33 cellular contexts compared by ENCODE assay signal in the genomic region with DNA sequence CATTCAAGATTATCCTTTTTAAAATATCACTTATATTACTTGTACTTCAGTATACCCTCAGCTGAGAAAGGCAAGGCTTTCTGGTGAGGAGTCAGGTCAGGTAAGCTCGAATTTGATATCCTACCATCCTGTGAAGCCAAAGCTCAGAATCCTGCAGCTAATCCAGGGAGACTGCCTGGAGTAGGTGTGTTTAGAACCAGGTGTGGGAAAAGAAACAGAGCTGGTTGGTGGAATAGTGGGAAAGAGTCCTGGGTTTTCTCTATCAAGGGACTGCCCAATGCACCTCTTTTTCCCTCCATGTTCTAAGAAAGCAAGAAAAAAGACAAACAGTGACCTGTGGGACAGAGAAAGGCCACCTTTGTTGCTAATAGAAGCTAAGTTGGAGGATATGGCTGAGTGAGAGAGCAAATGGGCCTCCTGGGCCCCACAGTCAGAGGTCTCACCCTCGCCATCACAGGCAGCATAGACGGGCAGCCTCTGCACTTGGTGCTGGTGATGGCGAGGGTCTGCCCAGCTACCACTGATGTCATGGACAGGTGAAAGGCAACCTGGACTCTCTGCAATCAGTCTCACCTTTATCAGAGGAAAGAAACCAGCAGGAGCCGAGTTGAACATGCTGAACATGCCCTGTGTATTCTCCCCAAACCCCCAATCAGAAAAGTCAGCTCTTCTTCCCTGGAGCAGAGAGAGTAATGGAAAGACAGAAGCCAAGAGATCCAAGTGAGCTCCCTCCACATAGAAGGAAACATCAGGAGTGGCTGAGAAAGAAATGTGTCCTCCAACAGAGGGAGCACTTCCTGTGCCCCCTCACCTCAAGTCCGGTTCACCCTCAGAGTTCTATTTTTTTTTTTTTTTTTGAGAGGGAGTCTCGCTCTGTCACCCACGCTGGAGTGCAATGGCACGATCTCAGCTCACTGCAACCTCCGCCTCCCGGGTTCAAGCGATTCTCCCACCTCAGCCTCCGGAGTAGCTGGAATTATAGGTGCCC.
DNase-seq lines count a peak whose midpoint lies in the region; ATAC-seq, FAIRE-seq and TF ChIP-seq lines count a peak whose summit lies in the region.
"Had no signal": no experiment of that assay in that cellular context is flagged by ENCODE, and none has a peak within 500 bp of the region (broad histone marks: within the 10 kb centered on the region; RNA-seq: fewer than 3 reads in every experiment).

No MANE protein-coding gene starts in this region.

- H2BK12ac ChIP-seq in H9 (ENCODE audit: insufficient read length, low read depth, low read length): no peak overlapping the region

- no peaks in the 10 kb centered on the region for H3K23me2 ChIP-seq in H9 (ENCODE audit: insufficient read length, low read depth, low read length, poor library complexity, severe bottlenecking)

- no peak overlapping the region for H2BK120ac ChIP-seq in H9 (ENCODE audit: low read depth, low read length, poor library complexity, severe bottlenecking)
- no peak overlapping the region for H2BK120ac ChIP-seq in mesendoderm (ENCODE audit: low read depth, low read length)

- H4K91ac ChIP-seq in H9 (ENCODE audit: insufficient read length, low read depth, low read length): no peak overlapping the region

- H3K4me2 ChIP-seq in DND-41 (ENCODE audit: insufficient read depth, low read length): no peak overlapping the region
- no peak overlapping the region for H3K4me2 ChIP-seq in H9 (ENCODE audit: insufficient read depth, insufficient read length, low read length)
- no peak overlapping the region for H3K4me2 ChIP-seq in K562 (ENCODE audit: insufficient read depth, low read length)
- no peak overlapping the region for H3K4me2 ChIP-seq in mesendoderm (ENCODE audit: low read length)

- H3K79me1 ChIP-seq in H9 (ENCODE audit: insufficient read depth, low read depth, low read length, poor library complexity, severe bottlenecking) (no peaks in the 10 kb centered on the region), mesendoderm (ENCODE audit: low read length) (no peaks in the 10 kb centered on the region)

- POLR2A ChIA-PET in K562 (lab: Yijun Ruan, JAX): no interaction called here

- no peak for FAIRE-seq in K562 (lab: Jason Lieb, UNC)
- FAIRE-seq: GM12878, H54 had no signal

- in situ Hi-C loops in K562 (cut with MboI): no loop called here

- no peak overlapping the region for H2AFZ ChIP-seq in DND-41 (ENCODE audit: low read depth, low read length)
- H2AFZ ChIP-seq in H9 (ENCODE audit: low read length): no peak overlapping the region
- no peak overlapping the region for H2AFZ ChIP-seq in K562 (ENCODE audit: low read depth, low read length)

- H3K9me3 Mint-ChIP-seq in H9: no peaks in the 10 kb centered on the region
- no peaks in the 10 kb centered on the region for H3K9me3 Mint-ChIP-seq in activated CD4-positive, alpha-beta T cell treated with anti-CD3 and anti-CD28 coated beads, Interleukin-2, amount 10 ng/mL, durations not matched to agents 24 days and 14 days
- H3K9me3 Mint-ChIP-seq: activated B cell treated with CpG ODN at 0.5 μM for 24 hours; activated T-cell treated with anti-CD3 and anti-CD28 coated beads, Interleukin-2, amount 50 U/mL, for 4 hours; stimulated activated naive CD8-positive, alpha-beta T cell treated with anti-CD3 and anti-CD28 coated beads, Interleukin-15, Interleukin-2, amounts not matched to agents 100 ng/mL and 50 ng/mL, for 24 hours had no signal

- no peaks in the 10 kb centered on the region for H3K4me1 ChIP-seq in DND-41 (ENCODE audit: insufficient read depth, low read length)
- H3K4me1 ChIP-seq in H9 (ENCODE audit: insufficient read depth, low read length): no peaks in the 10 kb centered on the region
- peaks cover 0 to 7% of the 10 kb centered on the region in 2 experiments; a peak in 1 of 5 replicates for H3K4me1 ChIP-seq in K562 (replicated peaks in 1 of 2; ENCODE audit: control insufficient read depth in 2 of 2, insufficient read depth in 2 of 2, low read length in 2 of 2)
- no peaks in the 10 kb centered on the region for H3K4me1 ChIP-seq in mesendoderm (ENCODE audit: control insufficient read depth, low read depth, low read length)
- H3K4me1 ChIP-seq: testis had no signal

- intact Hi-C loops in K562 (cut with micrococcal nuclease): no loop called here
- intact Hi-C loops in activated CD4-positive, alpha-beta T cell treated with anti-CD3 and anti-CD28 coated beads, Interleukin-2, amount 10 ng/mL, durations not matched to agents 24 days and 14 days (cut with micrococcal nuclease): no loop called here

- H3K27ac Mint-ChIP-seq in H9: no peak overlapping the region; a peak in 1 of 7 replicates
- no peak overlapping the region for H3K27ac Mint-ChIP-seq in activated CD4-positive, alpha-beta T cell treated with anti-CD3 and anti-CD28 coated beads, Interleukin-2, amount 10 ng/mL, durations not matched to agents 24 days and 14 days
- H3K27ac Mint-ChIP-seq: activated B cell treated with CpG ODN at 0.5 μM for 24 hours; activated CD8-positive, alpha-beta memory T cell treated with anti-CD3 and anti-CD28 coated beads, Interleukin-2, amount 10 ng/mL, durations not matched to agents 7 days and 5 days; stimulated activated naive CD8-positive, alpha-beta T cell treated with anti-CD3 and anti-CD28 coated beads, Interleukin-15, Interleukin-2, amounts not matched to agents 100 ng/mL and 50 ng/mL, for 24 hours had no signal

- H3K27ac ChIP-seq in DND-41 (ENCODE audit: low read length) (no peak overlapping the region), H9 (ENCODE audit: insufficient read length, low read depth, low read length) (no peak overlapping the region), K562 (ENCODE audit: extremely low read depth, low read depth, low read length) (no peak overlapping the region), mesendoderm (ENCODE audit: low read depth, low read length) (no peak overlapping the region)
- H3K27ac ChIP-seq: coronary artery, heart left ventricle, testis had no signal

- no peak overlapping the region for H3T11ph ChIP-seq in H9 (ENCODE audit: low read length)

- H2BK15ac ChIP-seq in H9 (ENCODE audit: low read depth, low read length): no peak overlapping the region
- H2BK15ac ChIP-seq in mesendoderm (replicated peaks; ENCODE audit: low read depth): no peak overlapping the region

- H3K27me3 ChIP-seq in DND-41 (ENCODE audit: insufficient read depth, low read length, poor library complexity): peaks cover 8% of the 10 kb centered on the region
- H3K27me3 ChIP-seq in H9 (ENCODE audit: insufficient read depth, low read length): no peaks in the 10 kb centered on the region
- H3K27me3 ChIP-seq in K562 (ENCODE audit: control insufficient read depth in 2 of 2, insufficient read depth in 2 of 2, low read length in 2 of 2): no peaks in the 10 kb centered on the region; a peak in 1 of 5 replicates
- H3K27me3 ChIP-seq in mesendoderm (ENCODE audit: insufficient read depth, low read length, poor library complexity): no peaks in the 10 kb centered on the region
- H3K27me3 ChIP-seq: testis had no signal

- H3K27me3 Mint-ChIP-seq in H9 (ENCODE audit: low read depth): no peaks in the 10 kb centered on the region; the same call in 1 of the 2 replicates
- no peaks in the 10 kb centered on the region for H3K27me3 Mint-ChIP-seq in activated CD4-positive, alpha-beta T cell treated with anti-CD3 and anti-CD28 coated beads, Interleukin-2, amount 10 ng/mL, durations not matched to agents 24 days and 14 days
- H3K27me3 Mint-ChIP-seq: activated CD8-positive, alpha-beta memory T cell treated with anti-CD3 and anti-CD28 coated beads, Interleukin-2, amount 10 ng/mL, durations not matched to agents 7 days and 5 days had no signal

- H2AK5ac ChIP-seq in H9 (ENCODE audit: insufficient read length, low read length) (no peak overlapping the region), mesendoderm (ENCODE audit: low read length) (no peak overlapping the region)

- H3K18ac ChIP-seq in H9 (ENCODE audit: insufficient read length, low read depth, low read length): no peak overlapping the region
- no peak overlapping the region for H3K18ac ChIP-seq in mesendoderm (ENCODE audit: low read length)

- TF ChIP-seq RAD21 in K562 (CRISPR knock-in tag; conservative IDR thresholded peaks at IDR 0.05 in 1 of 2, IDR thresholded peaks at IDR 0.05 in 1 of 2): no peak

- no peak overlapping the region for H2BK20ac ChIP-seq in H9 (ENCODE audit: low read depth, low read length, poor library complexity, severe bottlenecking)

- no TSS peak for BruUV-seq in K562 (replicated peaks; lab: Mats Ljungman, UMichigan)

- H4K5ac ChIP-seq in H9 (ENCODE audit: insufficient read length, low read depth, low read length) (no peak overlapping the region), mesendoderm (ENCODE audit: low read length) (no peak overlapping the region)

- H3K9ac ChIP-seq in DND-41 (ENCODE audit: low read depth, low read length) (no peak overlapping the region), H9 (ENCODE audit: extremely low read depth, insufficient read length, low read length) (no peak overlapping the region), K562 (ENCODE audit: insufficient read depth in 1 of 2, low read depth in 2 of 2, low read length in 2 of 2) (no peak overlapping the region), mesendoderm (ENCODE audit: low read length) (no peak overlapping the region)

- ATAC-seq in DND-41 (ENCODE audit: insufficient read depth, low read depth) (no peak), K562 (peak; percentile 53; the same call in 2 of the 3 replicates)
- ATAC-seq: activated CD8-positive, alpha-beta memory T cell treated with anti-CD3 and anti-CD28 coated beads, Interleukin-2, amount 10 ng/mL, durations not matched to agents 7 days and 5 days; activated T-cell treated with anti-CD3 and anti-CD28 coated beads, Interleukin-2, amount 50 U/mL, for 4 hours; GM12878; heart left ventricle; right cardiac atrium had no signal

- H3K79me2 ChIP-seq in DND-41 (ENCODE audit: insufficient read depth, low read length): no peaks in the 10 kb centered on the region
- H3K79me2 ChIP-seq in H9 (ENCODE audit: insufficient read depth, low read length): no peaks in the 10 kb centered on the region
- no peaks in the 10 kb centered on the region for H3K79me2 ChIP-seq in K562 (ENCODE audit: control insufficient read depth, insufficient read depth, low read length)
- no peaks in the 10 kb centered on the region for H3K79me2 ChIP-seq in mesendoderm (ENCODE audit: control insufficient read depth, insufficient read depth, low read length)

- H3K56ac ChIP-seq in H9 (ENCODE audit: insufficient read length, low read depth, low read length) (no peak overlapping the region), mesendoderm (ENCODE audit: low read length) (no peak overlapping the region)

- no peak for TF ChIP-seq POLR2A in K562 (conservative IDR thresholded peaks at IDR 0.05)

- H3K9me1 ChIP-seq in K562 (ENCODE audit: control insufficient read depth, insufficient read depth, low read length): no peaks in the 10 kb centered on the region

- H2BK5ac ChIP-seq in H9 (ENCODE audit: insufficient read length, low read length) (no peak overlapping the region), mesendoderm (ENCODE audit: low read length) (no peak overlapping the region)

- H3K14ac ChIP-seq in H9 (ENCODE audit: insufficient read depth, low read length): no peak overlapping the region

- H3K36me3 Mint-ChIP-seq in H9 (ENCODE audit: insufficient read depth in 1 of 3, low read depth in 3 of 3): no peaks in the 10 kb centered on the region
- no peaks in the 10 kb centered on the region for H3K36me3 Mint-ChIP-seq in activated CD4-positive, alpha-beta T cell treated with anti-CD3 and anti-CD28 coated beads, Interleukin-2, amount 10 ng/mL, durations not matched to agents 24 days and 14 days (ENCODE audit: low read depth)
- H3K36me3 Mint-ChIP-seq: activated CD8-positive, alpha-beta memory T cell treated with anti-CD3 and anti-CD28 coated beads, Interleukin-2, amount 10 ng/mL, durations not matched to agents 7 days and 5 days had no signal

- WGBS in H9 (ENCODE audit: extremely low coverage, insufficient read length, low lambda C conversion rate): no CpG with 5 or more reads among the region's 13 CpGs
- 1% methylated on average over 9 of the region's 13 CpGs for WGBS in K562 (ENCODE audit: insufficient coverage, low coverage, missing lambda C conversion rate)
- WGBS in mesendoderm (ENCODE audit: extremely low coverage, insufficient coverage, low lambda C conversion rate): no CpG with 5 or more reads among the region's 13 CpGs

- no peaks in the 10 kb centered on the region for H3K4me1 Mint-ChIP-seq in H9
- H3K4me1 Mint-ChIP-seq in activated CD4-positive, alpha-beta T cell treated with anti-CD3 and anti-CD28 coated beads, Interleukin-2, amount 10 ng/mL, durations not matched to agents 24 days and 14 days: no peaks in the 10 kb centered on the region
- H3K4me1 Mint-ChIP-seq: activated B cell treated with CpG ODN at 0.5 μM for 24 hours; activated CD8-positive, alpha-beta memory T cell treated with anti-CD3 and anti-CD28 coated beads, Interleukin-2, amount 10 ng/mL, durations not matched to agents 7 days and 5 days had no signal

- CTCF ChIA-PET in K562 (lab: Yijun Ruan, JAX; ENCODE audit: low intra/inter-chr PET ratio): no interaction called here

- TF ChIP-seq CTCF in DND-41 (IDR thresholded peaks at IDR 0.05; ENCODE audit: borderline replicate concordance, extremely low read depth, low read length, poor library complexity, severe bottlenecking) (peak; percentile 13), H9 (conservative IDR thresholded peaks at IDR 0.05) (peak; percentile 61), K562 (IDR thresholded peaks at IDR 0.05 in 2 of 3, conservative IDR thresholded peaks at IDR 0.05 in 1 of 3; ENCODE audit: insufficient read depth in 2 of 3, low read depth in 1 of 3, low read length in 3 of 3) (peak in 1 of 3 experiments; percentile 18; a peak in 1 of 6 replicates), foreskin fibroblast (IDR thresholded peaks at IDR 0.05; ENCODE audit: low read depth, low read length) (no peak)

- no peaks in the 10 kb centered on the region for H3K36me3 ChIP-seq in DND-41 (ENCODE audit: insufficient read depth, low read length)
- H3K36me3 ChIP-seq in K562 (ENCODE audit: control insufficient read depth, insufficient read depth, low read length): no peaks in the 10 kb centered on the region
- H3K36me3 ChIP-seq in mesendoderm (ENCODE audit: control insufficient read depth, insufficient read depth, low read length): no peaks in the 10 kb centered on the region
- H3K36me3 ChIP-seq: heart left ventricle had no signal

- DNase-seq in DND-41 (no peak), H9 (no peak), K562 (ENCODE audit: extremely low read depth in 1 of 4, low spot score in 3 of 4) (peak in 2 of 4 experiments; percentile 10 to 15), mesendoderm (peak; percentile 49), NCI-H524 treated with DMSO at 0.1 percent for 48 hours (lab: John Stamatoyannopoulos, UW) (no peak), dermis blood vessel endothelial cell (no peak), foreskin fibroblast (no peak)
- no peak for DNase-seq in activated CD4-positive, alpha-beta T cell treated with anti-CD3 and anti-CD28 coated beads, Interleukin-2, amount 10 ng/mL, durations not matched to agents 24 days and 14 days
- DNase-seq: activated B cell treated with CpG ODN at 0.5 μM for 24 hours; activated CD4-positive, alpha-beta T cell treated with anti-CD3 and anti-CD28 coated beads, Interleukin-2, amount 50 U/mL, for 1 hour; activated CD8-positive, alpha-beta memory T cell treated with anti-CD3 and anti-CD28 coated beads, Interleukin-2, amount 10 ng/mL, durations not matched to agents 7 days and 5 days; activated gamma-delta T cell treated with Interleukin-2 at 50 U/mL for 16 hours; activated T-cell treated with anti-CD3 and anti-CD28 coated beads, Interleukin-2, amount 50 U/mL, for 4 hours; C1 segment of cervical spinal cord; Calu3; effector memory CD4-positive, alpha-beta T cell; EL; erythroblast; heart left ventricle; KG1; MM.1S; NCI-H1105 treated with DMSO at 0.1 percent for 48 hours; NCI-H187 treated with DMSO at 0.1 percent for 48 hours; NCI-H2171; NCI-H510A; right cardiac atrium; SIG-M5; stimulated activated CD8-positive, alpha-beta memory T cell treated with anti-CD3 and anti-CD28 coated beads, Interleukin-4, amount 100 ng/mL, for 48 hours; testis had no signal

- H3K4me3 Mint-ChIP-seq in H9: no peak overlapping the region
- H3K4me3 Mint-ChIP-seq in activated CD4-positive, alpha-beta T cell treated with anti-CD3 and anti-CD28 coated beads, Interleukin-2, amount 10 ng/mL, durations not matched to agents 24 days and 14 days: no peak overlapping the region
- H3K4me3 Mint-ChIP-seq: activated B cell treated with CpG ODN at 0.5 μM for 24 hours; activated CD8-positive, alpha-beta memory T cell treated with anti-CD3 and anti-CD28 coated beads, Interleukin-2, amount 10 ng/mL, durations not matched to agents 7 days and 5 days; activated T-cell treated with anti-CD3 and anti-CD28 coated beads, Interleukin-2, amount 50 U/mL, for 4 hours; stimulated activated naive CD8-positive, alpha-beta T cell treated with anti-CD3 and anti-CD28 coated beads, Interleukin-15, Interleukin-2, amounts not matched to agents 100 ng/mL and 50 ng/mL, for 24 hours had no signal

- H3K4me3 ChIP-seq in DND-41 (ENCODE audit: low read depth in 1 of 2, low read length in 2 of 2): no peak overlapping the region
- H3K4me3 ChIP-seq in K562: no peak overlapping the region
- H3K4me3 ChIP-seq in mesendoderm (ENCODE audit: low read length): no peak overlapping the region
- no peak overlapping the region for H3K4me3 ChIP-seq in foreskin fibroblast (ENCODE audit: low read depth in 1 of 2, low read length in 2 of 2)
- H3K4me3 ChIP-seq: coronary artery, GM12878, heart left ventricle, testis had no signal

- H3K23ac ChIP-seq in H9 (ENCODE audit: insufficient read length, low read depth, low read length): no peak overlapping the region
- H3K23ac ChIP-seq in mesendoderm (ENCODE audit: low read length): no peak overlapping the region

- no peak overlapping the region for H4K8ac ChIP-seq in H9 (replicated peaks; ENCODE audit: insufficient read length, low read depth, low read length)
- no peak overlapping the region for H4K8ac ChIP-seq in mesendoderm (ENCODE audit: low read depth, low read length)

- H3K9me3 ChIP-seq in DND-41 (ENCODE audit: insufficient read depth, low read length, severe bottlenecking): no peaks in the 10 kb centered on the region
- no peaks in the 10 kb centered on the region for H3K9me3 ChIP-seq in H9 (ENCODE audit: control insufficient read depth, low read depth, low read length)
- no peaks in the 10 kb centered on the region for H3K9me3 ChIP-seq in K562 (replicated peaks; ENCODE audit: control insufficient read depth, insufficient read depth, low read depth, low read length)
- H3K9me3 ChIP-seq: heart left ventricle, testis had no signal

- H4K20me1 ChIP-seq in DND-41 (ENCODE audit: insufficient read depth, low read length): no peaks in the 10 kb centered on the region
- no peaks in the 10 kb centered on the region for H4K20me1 ChIP-seq in H9 (ENCODE audit: control insufficient read depth, insufficient read depth, insufficient read length)
- H4K20me1 ChIP-seq in K562 (replicated peaks; ENCODE audit: control insufficient read depth, insufficient read depth, low read length): no peaks in the 10 kb centered on the region

- TF ChIP-seq EP300 in K562 (IDR thresholded peaks at IDR 0.05; ENCODE audit: low read length): no peak

- H3K4ac ChIP-seq in H9 (ENCODE audit: low read depth, low read length) (no peak overlapping the region), mesendoderm (ENCODE audit: low read depth, low read length) (no peak overlapping the region)
